Comparison of ENCODE assay signal across 8 cellular contexts in the genomic region with DNA sequence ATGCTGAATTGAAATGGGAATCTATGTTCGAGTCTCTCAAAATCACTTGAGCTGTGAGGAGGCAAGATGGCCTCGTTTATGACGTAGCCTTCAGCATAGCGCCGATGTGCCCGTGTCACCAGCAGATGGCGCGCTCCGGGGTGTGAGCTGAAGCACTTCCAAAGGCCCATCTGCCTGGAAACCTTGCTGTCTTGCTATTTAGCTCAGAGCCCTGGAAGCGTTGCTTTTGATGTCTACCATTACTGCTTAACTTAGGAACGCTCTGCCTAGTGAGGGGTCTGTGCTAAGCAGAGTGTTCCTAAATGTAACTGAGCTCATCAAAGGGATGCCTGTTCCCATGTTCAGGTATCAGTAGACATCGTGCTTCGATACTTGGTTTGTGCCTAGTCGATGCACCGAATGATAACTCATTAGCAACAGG.
A peak's percentile ranks its signal among the peaks of the same experiment; 100 is the strongest.
DNase-seq lines count a peak whose midpoint lies in the region; ATAC-seq and TF ChIP-seq lines count a peak whose summit lies in the region.

No MANE protein-coding gene starts in this region.

- TF ChIP-seq CTCF in GM10248 (IDR thresholded peaks at IDR 0.05; ENCODE audit: control extremely low read depth, extremely low read depth, low read depth, missing control alignments) (peak; percentile 94), HEK293 (tag by site-specific recombination; IDR thresholded peaks at IDR 0.05) (peak; percentile 80), astrocyte of the spinal cord (IDR thresholded peaks at IDR 0.05; ENCODE audit: low read depth, low read length) (peak; percentile 95)

- H3K9me3 ChIP-seq in HEK293 (ENCODE audit: control insufficient read depth, insufficient read depth, low read depth, low read length): no peaks in the 10 kb centered on the region

- peaks cover 0 to 7% of the 10 kb centered on the region in 2 experiments; a peak in 1 of 3 replicates for H3K36me3 ChIP-seq in HEK293 (ENCODE audit: control insufficient read depth in 2 of 2, insufficient read depth in 1 of 2, low read length in 2 of 2)

- CTCF ChIA-PET in GM10248 (lab: Yijun Ruan, JAX): interaction anchor here (0.6 to 3.6 kb wide), 45 partner anchors 9 to 627 kb away, joined by 3 to 79 read pairs (median 4); no protein-coding TSS in a partner anchor
- CTCF ChIA-PET in HEK293 (lab: Yijun Ruan, JAX): interaction anchor here (0.5 to 8.2 kb wide), 55 partner anchors 9 to 621 kb away, joined by 3 to 174 read pairs (median 5); a partner anchor contains a TSS

- POLR2A ChIA-PET in GM10248 (lab: Yijun Ruan, JAX) (no interaction called here), HEK293 (lab: Yijun Ruan, JAX) (interaction anchor here (0.5 to 1.2 kb wide), 3 partner anchors 76 to 139 kb away, joined by 3 to 6 read pairs (median 5); a partner anchor contains a TSS)

- ATAC-seq in GM18861 (IDR thresholded peaks at IDR 0.05; ENCODE audit: unreplicated experiment): no peak

- H3K4me1 ChIP-seq in HEK293 (ENCODE audit: control insufficient read depth, insufficient read depth, low read length): no peaks in the 10 kb centered on the region

- in situ Hi-C loops in astrocyte of the spinal cord (cut with HindIII; ENCODE audit: low sequenced_read_pairs): loop anchor here (25.0 kb wide), 1 partner anchor 533 kb away; no protein-coding TSS in a partner anchor

- no peak overlapping the region for H3K27ac ChIP-seq in HEK293 (ENCODE audit: extremely low read depth, low read depth, low read length)

- DNase-seq in GM10248 (ENCODE audit: extremely low spot score): peak; percentile 72
- DNase-seq in NCI-H1092 (lab: John Stamatoyannopoulos, UW): peak; percentile 22
- DNase-seq in T-helper 9 cell: peak; percentile 48
- DNase-seq in astrocyte of the spinal cord (ENCODE audit: low read depth, low spot score): peak; percentile 77
- DNase-seq in iPS-NIHi11 (ENCODE audit: low spot score): peak; percentile 81
- peak; percentile 6 to 48 for DNase-seq in stimulated activated CD4-positive, alpha-beta T cell treated with anti-CD3 and anti-CD28 coated beads, Interleukin-15, amount 100 ng/mL, for 1 hour (ENCODE audit: low read depth in 1 of 2, low spot score in 1 of 2)

- H3K4me3 ChIP-seq in HEK293 (ENCODE audit: low read depth, low read length): no peak overlapping the region
- H3K4me3 ChIP-seq in astrocyte of the spinal cord (ENCODE audit: low read depth, low read length): no peak overlapping the region

TF ChIP-seq in HEK293, 187 proteins besides CTCF, POLR2A, EP300 and RAD21 (continues in another document):
- TF ChIP-seq, protein P1, sequence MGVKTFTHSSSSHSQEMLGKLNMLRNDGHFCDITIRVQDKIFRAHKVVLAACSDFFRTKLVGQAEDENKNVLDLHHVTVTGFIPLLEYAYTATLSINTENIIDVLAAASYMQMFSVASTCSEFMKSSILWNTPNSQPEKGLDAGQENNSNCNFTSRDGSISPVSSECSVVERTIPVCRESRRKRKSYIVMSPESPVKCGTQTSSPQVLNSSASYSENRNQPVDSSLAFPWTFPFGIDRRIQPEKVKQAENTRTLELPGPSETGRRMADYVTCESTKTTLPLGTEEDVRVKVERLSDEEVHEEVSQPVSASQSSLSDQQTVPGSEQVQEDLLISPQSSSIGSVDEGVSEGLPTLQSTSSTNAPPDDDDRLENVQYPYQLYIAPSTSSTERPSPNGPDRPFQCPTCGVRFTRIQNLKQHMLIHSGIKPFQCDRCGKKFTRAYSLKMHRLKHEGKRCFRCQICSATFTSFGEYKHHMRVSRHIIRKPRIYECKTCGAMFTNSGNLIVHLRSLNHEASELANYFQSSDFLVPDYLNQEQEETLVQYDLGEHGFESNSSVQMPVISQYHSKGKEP (tag by site-specific recombination; IDR thresholded peaks at IDR 0.05): no peak
- no peak for TF ChIP-seq OSR2 (tag by site-specific recombination; IDR thresholded peaks at IDR 0.05)
- TF ChIP-seq SALL2 (tag by site-specific recombination; IDR thresholded peaks at IDR 0.05; ENCODE audit: borderline replicate concordance): no peak
- TF ChIP-seq ZNF114 (tag by site-specific recombination; IDR thresholded peaks at IDR 0.05): no peak
- no peak for TF ChIP-seq ZNF623 (tag by site-specific recombination; IDR thresholded peaks at IDR 0.05)
- no peak for TF ChIP-seq ZNF274 (IDR thresholded peaks at IDR 0.05; ENCODE audit: low read length)
- no peak for TF ChIP-seq ZNF274 (tag by site-specific recombination; IDR thresholded peaks at IDR 0.05; ENCODE audit: borderline replicate concordance)
- TF ChIP-seq, protein P2, sequence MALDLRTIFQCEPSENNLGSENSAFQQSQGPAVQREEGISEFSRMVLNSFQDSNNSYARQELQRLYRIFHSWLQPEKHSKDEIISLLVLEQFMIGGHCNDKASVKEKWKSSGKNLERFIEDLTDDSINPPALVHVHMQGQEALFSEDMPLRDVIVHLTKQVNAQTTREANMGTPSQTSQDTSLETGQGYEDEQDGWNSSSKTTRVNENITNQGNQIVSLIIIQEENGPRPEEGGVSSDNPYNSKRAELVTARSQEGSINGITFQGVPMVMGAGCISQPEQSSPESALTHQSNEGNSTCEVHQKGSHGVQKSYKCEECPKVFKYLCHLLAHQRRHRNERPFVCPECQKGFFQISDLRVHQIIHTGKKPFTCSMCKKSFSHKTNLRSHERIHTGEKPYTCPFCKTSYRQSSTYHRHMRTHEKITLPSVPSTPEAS (tag by site-specific recombination; IDR thresholded peaks at IDR 0.05): no peak
- TF ChIP-seq, protein P3, sequence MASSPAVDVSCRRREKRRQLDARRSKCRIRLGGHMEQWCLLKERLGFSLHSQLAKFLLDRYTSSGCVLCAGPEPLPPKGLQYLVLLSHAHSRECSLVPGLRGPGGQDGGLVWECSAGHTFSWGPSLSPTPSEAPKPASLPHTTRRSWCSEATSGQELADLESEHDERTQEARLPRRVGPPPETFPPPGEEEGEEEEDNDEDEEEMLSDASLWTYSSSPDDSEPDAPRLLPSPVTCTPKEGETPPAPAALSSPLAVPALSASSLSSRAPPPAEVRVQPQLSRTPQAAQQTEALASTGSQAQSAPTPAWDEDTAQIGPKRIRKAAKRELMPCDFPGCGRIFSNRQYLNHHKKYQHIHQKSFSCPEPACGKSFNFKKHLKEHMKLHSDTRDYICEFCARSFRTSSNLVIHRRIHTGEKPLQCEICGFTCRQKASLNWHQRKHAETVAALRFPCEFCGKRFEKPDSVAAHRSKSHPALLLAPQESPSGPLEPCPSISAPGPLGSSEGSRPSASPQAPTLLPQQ (tag by site-specific recombination; IDR thresholded peaks at IDR 0.05): no peak
- TF ChIP-seq ZNF610 (tag by site-specific recombination; IDR thresholded peaks at IDR 0.05; ENCODE audit: borderline replicate concordance): no peak
- no peak for TF ChIP-seq ZBTB48 (tag by site-specific recombination; IDR thresholded peaks at IDR 0.05)
- no peak for TF ChIP-seq ZNF239 (tag by site-specific recombination; IDR thresholded peaks at IDR 0.05)
- no peak for TF ChIP-seq HOXC10 (CRISPR knock-in tag; IDR thresholded peaks at IDR 0.05)
- no peak for TF ChIP-seq ZNF292 (tag by site-specific recombination; IDR thresholded peaks at IDR 0.05; ENCODE audit: borderline replicate concordance, low read depth)
- TF ChIP-seq WT1 (tag by site-specific recombination; IDR thresholded peaks at IDR 0.05): no peak
- TF ChIP-seq ZNF629 (tag by site-specific recombination; IDR thresholded peaks at IDR 0.05): 0 out of 2 replicates have a peak, but pooled peaks have one; percentile 61
- TF ChIP-seq ZNF707 (tag by site-specific recombination; IDR thresholded peaks at IDR 0.05): no peak
- no peak for TF ChIP-seq ZNF311 (tag by site-specific recombination; IDR thresholded peaks at IDR 0.05; ENCODE audit: borderline replicate concordance)
- no peak for TF ChIP-seq KLF1 (tag by site-specific recombination; IDR thresholded peaks at IDR 0.05)
- TF ChIP-seq, protein P4, sequence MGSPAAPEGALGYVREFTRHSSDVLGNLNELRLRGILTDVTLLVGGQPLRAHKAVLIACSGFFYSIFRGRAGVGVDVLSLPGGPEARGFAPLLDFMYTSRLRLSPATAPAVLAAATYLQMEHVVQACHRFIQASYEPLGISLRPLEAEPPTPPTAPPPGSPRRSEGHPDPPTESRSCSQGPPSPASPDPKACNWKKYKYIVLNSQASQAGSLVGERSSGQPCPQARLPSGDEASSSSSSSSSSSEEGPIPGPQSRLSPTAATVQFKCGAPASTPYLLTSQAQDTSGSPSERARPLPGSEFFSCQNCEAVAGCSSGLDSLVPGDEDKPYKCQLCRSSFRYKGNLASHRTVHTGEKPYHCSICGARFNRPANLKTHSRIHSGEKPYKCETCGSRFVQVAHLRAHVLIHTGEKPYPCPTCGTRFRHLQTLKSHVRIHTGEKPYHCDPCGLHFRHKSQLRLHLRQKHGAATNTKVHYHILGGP (tag by site-specific recombination; IDR thresholded peaks at IDR 0.05): no peak
- TF ChIP-seq, protein P5, sequence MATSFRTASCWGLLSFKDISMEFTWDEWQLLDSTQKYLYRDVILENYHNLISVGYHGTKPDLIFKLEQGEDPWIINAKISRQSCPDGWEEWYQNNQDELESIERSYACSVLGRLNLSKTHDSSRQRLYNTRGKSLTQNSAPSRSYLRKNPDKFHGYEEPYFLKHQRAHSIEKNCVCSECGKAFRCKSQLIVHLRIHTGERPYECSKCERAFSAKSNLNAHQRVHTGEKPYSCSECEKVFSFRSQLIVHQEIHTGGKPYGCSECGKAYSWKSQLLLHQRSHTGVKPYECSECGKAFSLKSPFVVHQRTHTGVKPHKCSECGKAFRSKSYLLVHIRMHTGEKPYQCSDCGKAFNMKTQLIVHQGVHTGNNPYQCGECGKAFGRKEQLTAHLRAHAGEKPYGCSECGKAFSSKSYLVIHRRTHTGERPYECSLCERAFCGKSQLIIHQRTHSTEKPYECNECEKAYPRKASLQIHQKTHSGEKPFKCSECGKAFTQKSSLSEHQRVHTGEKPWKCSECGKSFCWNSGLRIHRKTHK (tag by site-specific recombination; IDR thresholded peaks at IDR 0.05): no peak
- no peak for TF ChIP-seq ZNF433 (tag by site-specific recombination; IDR thresholded peaks at IDR 0.05; ENCODE audit: low read depth)
- TF ChIP-seq YY1 (tag by site-specific recombination; IDR thresholded peaks at IDR 0.05): 0 out of 2 replicates have a peak, but pooled peaks have one; percentile 33
- TF ChIP-seq ZNF112 (tag by site-specific recombination; IDR thresholded peaks at IDR 0.05): no peak

Comparison
In these comparisons a context has a peak if more than half of its experiments do, and no peak if none do; other contexts are left out.
1. DNase-seq: peak in every context shown above with its lines; median percentile 81 in iPS-NIHi11; 77 in astrocyte of the spinal cord; 72 in GM10248; 48 in T-helper 9 cell; 27 in stimulated activated CD4-positive, alpha-beta T cell treated with anti-CD3 and anti-CD28 coated beads, Interleukin-15, amount 100 ng/mL, for 1 hour; 22 in NCI-H1092.